ENCODE assay signal across 4 cellular contexts in genomic region chr14:35777550-35777949, GRCh38. TPM values are rescaled to one million over a fixed set of nuclear protein-coding genes. Genes with fewer than 3 reads are reported as not detected.
DNase-seq lines count a peak whose midpoint lies in the region; ATAC-seq, FAIRE-seq and TF ChIP-seq lines count a peak whose summit lies in the region.
"Not testable (repeated sequence)": the region's sequence is repeated elsewhere in the genome, so short reads cannot be mapped to it uniquely, and the experiment has no call there.

No MANE protein-coding gene starts in this region.

- intact Hi-C loops in K562 (cut with micrococcal nuclease); HepG2 (cut with micrococcal nuclease; ENCODE audit: unreplicated experiment): not testable (repeated sequence)

- not testable (repeated sequence) for TF ChIP-seq RAD21 in K562 (CRISPR knock-in tag; conservative IDR thresholded peaks at IDR 0.05 in 1 of 2, IDR thresholded peaks at IDR 0.05 in 1 of 2); HepG2 (CRISPR knock-in tag; IDR thresholded peaks at IDR 0.05)

- not testable (repeated sequence) for FAIRE-seq in K562 (lab: Jason Lieb, UNC); HepG2 (lab: Jason Lieb, UNC)

- DNase-seq in WTC11 (ENCODE audit: low spot score); K562 (ENCODE audit: extremely low read depth in 1 of 4, low spot score in 3 of 4); HepG2 (ENCODE audit: low spot score): not testable (repeated sequence)

- H3K4me3 ChIP-seq in HEK293 (ENCODE audit: low read depth, low read length); K562; HepG2 (replicated peaks in 1 of 3; ENCODE audit: insufficient read depth in 1 of 3, low read depth in 2 of 3, low read length in 3 of 3): not testable (repeated sequence)

- not testable (repeated sequence) for H3K27ac ChIP-seq in HEK293 (ENCODE audit: extremely low read depth, low read depth, low read length); K562 (ENCODE audit: extremely low read depth, low read depth, low read length); HepG2 (ENCODE audit: extremely low read length, insufficient read depth, low read length)

- 55% methylated on average over 5 of the region's 5 CpGs for WGBS in K562 (ENCODE audit: insufficient coverage, low coverage, missing lambda C conversion rate)
- 97% methylated on average over 5 of the region's 5 CpGs for WGBS in HepG2 (ENCODE audit: low lambda C conversion rate)

- CTCF ChIA-PET in HEK293 (lab: Yijun Ruan, JAX); WTC11 (lab: Charles Lee); K562 (lab: Yijun Ruan, JAX; ENCODE audit: low intra/inter-chr PET ratio); HepG2 (lab: Yijun Ruan, JAX; ENCODE audit: low intra/inter-chr PET ratio, low total read pairs): not testable (repeated sequence)

- H3K9me1 ChIP-seq in K562 (ENCODE audit: control insufficient read depth, insufficient read depth, low read length) = not testable (repeated sequence)

- H3K4me2 ChIP-seq in K562 (ENCODE audit: insufficient read depth, low read length); HepG2 (ENCODE audit: low read depth, low read length): not testable (repeated sequence)

- H3K9ac ChIP-seq in K562 (ENCODE audit: insufficient read depth in 1 of 2, low read depth in 2 of 2, low read length in 2 of 2); HepG2 (ENCODE audit: insufficient read depth, low read depth, low read length): not testable (repeated sequence)

- in situ Hi-C loops in K562 (cut with MboI); HepG2 (cut with HindIII; ENCODE audit: extremely low pct_ligation_motif_present, low pct_unique_long_range_greater_than_20kb): not testable (repeated sequence)

- not testable (repeated sequence) for H3K4me1 Mint-ChIP-seq in WTC11

- not testable (repeated sequence) for H3K4me3 Mint-ChIP-seq in WTC11

- TF ChIP-seq CTCF in HEK293 (tag by site-specific recombination; IDR thresholded peaks at IDR 0.05); WTC11 (IDR thresholded peaks at IDR 0.05); K562 (IDR thresholded peaks at IDR 0.05 in 2 of 3, conservative IDR thresholded peaks at IDR 0.05 in 1 of 3; ENCODE audit: insufficient read depth in 2 of 3, low read depth in 1 of 3, low read length in 3 of 3); HepG2 (CRISPR knock-in tag; IDR thresholded peaks at IDR 0.05): not testable (repeated sequence)

- peaks cover 18% of the 10 kb centered on the region for H3K9me3 Mint-ChIP-seq in WTC11

- not testable (repeated sequence) for TF ChIP-seq EP300 in K562 (IDR thresholded peaks at IDR 0.05; ENCODE audit: low read length); HepG2 (IDR thresholded peaks at IDR 0.05; ENCODE audit: low read depth in 2 of 2, low read length in 2 of 2); HepG2 (CRISPR knock-in tag; IDR thresholded peaks at IDR 0.05; ENCODE audit: borderline replicate concordance)

- H3K9me3 ChIP-seq in HEK293 (ENCODE audit: control insufficient read depth, insufficient read depth, low read depth, low read length); K562 (replicated peaks; ENCODE audit: control insufficient read depth, insufficient read depth, low read depth, low read length); HepG2 (ENCODE audit: low read length): not testable (repeated sequence)

- not testable (repeated sequence) for H3K27me3 Mint-ChIP-seq in WTC11 (ENCODE audit: low read depth)

- BruUV-seq in K562 (replicated peaks; lab: Mats Ljungman, UMichigan); HepG2 (replicated peaks; lab: Mats Ljungman, UMichigan): not testable (repeated sequence)

- H3K36me3 Mint-ChIP-seq in WTC11 = not testable (repeated sequence)

- not testable (repeated sequence) for H3K27me3 ChIP-seq in K562 (ENCODE audit: control insufficient read depth in 2 of 2, insufficient read depth in 2 of 2, low read length in 2 of 2); HepG2 (ENCODE audit: control insufficient read depth in 1 of 2, insufficient read depth in 2 of 2, low read length in 2 of 2)

- H3K36me3 ChIP-seq in HEK293 (ENCODE audit: control insufficient read depth in 2 of 2, insufficient read depth in 1 of 2, low read length in 2 of 2); K562 (ENCODE audit: control insufficient read depth, insufficient read depth, low read length): not testable (repeated sequence)
- H3K36me3 ChIP-seq in HepG2 (replicated peaks in 1 of 2; ENCODE audit: control insufficient read depth in 1 of 2, insufficient read depth in 2 of 2, low read length in 2 of 2) = peaks cover 3 to 17% of the 10 kb centered on the region in 2 experiments; a peak in 2 of 5 replicates

- H3K79me2 ChIP-seq in K562 (ENCODE audit: control insufficient read depth, insufficient read depth, low read length) = not testable (repeated sequence)
- peaks cover 66% of the 10 kb centered on the region for H3K79me2 ChIP-seq in HepG2 (ENCODE audit: insufficient read depth, low read length)

- H3K4me1 ChIP-seq in HEK293 (ENCODE audit: control insufficient read depth, insufficient read depth, low read length); K562 (replicated peaks in 1 of 2; ENCODE audit: control insufficient read depth in 2 of 2, insufficient read depth in 2 of 2, low read length in 2 of 2); HepG2 (ENCODE audit: insufficient read depth, low read length): not testable (repeated sequence)

- POLR2A ChIA-PET in HEK293 (lab: Yijun Ruan, JAX); K562 (lab: Yijun Ruan, JAX); HepG2 (lab: Yijun Ruan, JAX): not testable (repeated sequence)
- POLR2A ChIA-PET in WTC11 (lab: Charles Lee) = interaction anchor here (0.6 kb wide), 1 partner anchor 9 kb away, joined by 3 read pairs; no protein-coding TSS in a partner anchor

- H3K27ac Mint-ChIP-seq in WTC11 = not testable (repeated sequence)

- ATAC-seq in WTC11, K562, HepG2: not testable (repeated sequence)

- not testable (repeated sequence) for TF ChIP-seq POLR2A in K562 (conservative IDR thresholded peaks at IDR 0.05); HepG2 (IDR thresholded peaks at IDR 0.05; ENCODE audit: insufficient read depth in 1 of 2, low read depth in 2 of 2, low read length in 2 of 2)

- not testable (repeated sequence) for H2AFZ ChIP-seq in K562 (ENCODE audit: low read depth, low read length); HepG2 (ENCODE audit: low read length)

- H4K20me1 ChIP-seq in K562 (replicated peaks; ENCODE audit: control insufficient read depth, insufficient read depth, low read length) = not testable (repeated sequence)
- H4K20me1 ChIP-seq in HepG2 (ENCODE audit: insufficient read depth, low read length) = peaks cover 23% of the 10 kb centered on the region

RNA-seq across cellular contexts. Expression of gene RALGAPA1, which starts 31.5 kb away (rescaled TPM):
- 28.8 to 31.7 TPM (median 29.3 TPM) in 3 replicates for total RNA-seq in WTC11 (2021)
- total RNA-seq in K562 (2011; cell fraction: chromatin; rRNA removed; ENCODE audit: low replicate concordance) = 9.5 and 55.1 TPM in 2 replicates
- 4.8 and 9.1 TPM in 2 replicates for total RNA-seq in K562 (2011; cell fraction: nucleolus; rRNA removed)
- 13.9 and 16.5 TPM in 2 replicates for total RNA-seq in K562 (2011; cell fraction: nucleoplasm; rRNA removed)
- total RNA-seq in K562 (2014; rRNA removed) = 5.9 and 6.2 TPM in 2 replicates
- 14.6 and 15.5 TPM in 2 replicates for total RNA-seq in K562 (2014; rRNA removed; fragmentation: Illumina TruSeq; extraction: Trizol)
- 13.3 and 16.3 TPM in 2 replicates for total RNA-seq in K562 (2015; rRNA removed; fragmentation: Illumina TruSeq; extraction: Trizol)
- total RNA-seq in K562 (2021) = 14.0 and 14.7 TPM in 2 replicates
- polyA plus RNA-seq in K562 (2011; rRNA removed) = 3.9 and 5.8 TPM in 2 replicates
- 1.4 and 2.2 TPM in 2 replicates for polyA plus RNA-seq in K562 (2011; cell fraction: cytosol; rRNA removed)
- polyA plus RNA-seq in K562 (2011; cell fraction: nucleus; rRNA removed) = 5.0 and 5.3 TPM in 2 replicates
- polyA plus RNA-seq in K562 (2012) = 4.7 and 6.4 TPM in 2 replicates
- 7.1 and 9.2 TPM in 2 replicates for polyA plus RNA-seq in K562 (2014; fragmentation: Illumina TruSeq; extraction: Trizol)
- polyA plus RNA-seq in K562 (2014; fragmentation: Nextera tagmentation; extraction: Ambion mirVana) = 1 to 10 TPM; 2.5 to 3.4 TPM
- polyA plus RNA-seq in K562 (2014; rRNA removed) = 4.7 and 6.2 TPM in 2 replicates
- 18.6 and 21.9 TPM in 2 replicates for polyA minus RNA-seq in K562 (2011; rRNA and poly(A)+ RNA removed)
- 7.7 and 10.6 TPM in 2 replicates for polyA minus RNA-seq in K562 (2011; cell fraction: cytosol; rRNA and poly(A)+ RNA removed)
- polyA minus RNA-seq in K562 (2011; cell fraction: nucleus; rRNA and poly(A)+ RNA removed) = 19.5 and 21.1 TPM in 2 replicates
- total RNA-seq in HepG2 (2016; rRNA removed; fragmentation: Illumina TruSeq; extraction: Trizol) = 89.2 and 103 TPM in 2 replicates
- total RNA-seq in HepG2 (2016; cell fraction: cytosol; rRNA removed; fragmentation: Illumina TruSeq; extraction: Trizol; ENCODE audit: low read depth) = 67.7 and 82.5 TPM in 2 replicates
- total RNA-seq in HepG2 (2016; cell fraction: insoluble cytoplasmic fraction; rRNA removed; fragmentation: Illumina TruSeq; extraction: Trizol) = 88.4 and 98.4 TPM in 2 replicates
- 66.2 and 85.5 TPM in 2 replicates for total RNA-seq in HepG2 (2016; cell fraction: membrane; rRNA removed; fragmentation: Illumina TruSeq; extraction: Trizol)
- 215 and 231 TPM in 2 replicates for total RNA-seq in HepG2 (2016; cell fraction: nucleus; rRNA removed; fragmentation: Illumina TruSeq; extraction: Trizol)
- 58.2 and 65.0 TPM in 2 replicates for polyA plus RNA-seq in HepG2 (2011; rRNA removed)
- polyA plus RNA-seq in HepG2 (2011; cell fraction: cytosol; rRNA removed) = 20.3 and 33.5 TPM in 2 replicates
- polyA plus RNA-seq in HepG2 (2011; cell fraction: nucleus; rRNA removed) = 72.7 and 78.9 TPM in 2 replicates
- 49.6 and 52.4 TPM in 2 replicates for polyA plus RNA-seq in HepG2 (2012)
- 4.1 TPM in 2 replicates for polyA plus RNA-seq in HepG2 (2016; cell fraction: cytosol; fragmentation: Illumina TruSeq; extraction: Trizol; ENCODE audit: low read depth)
- polyA plus RNA-seq in HepG2 (2016; cell fraction: insoluble cytoplasmic fraction; fragmentation: Illumina TruSeq; extraction: Trizol; ENCODE audit: low read depth) = 61.0 and 61.5 TPM in 2 replicates
- 8.3 and 9.4 TPM in 2 replicates for polyA plus RNA-seq in HepG2 (2016; cell fraction: membrane; fragmentation: Illumina TruSeq; extraction: Trizol; ENCODE audit: low read depth)
- polyA plus RNA-seq in HepG2 (2016; cell fraction: nucleus; fragmentation: Illumina TruSeq; extraction: Trizol; ENCODE audit: insufficient read depth, low read depth) = 95.7 and 106 TPM in 2 replicates
- 28.8 and 235 TPM in 2 replicates for polyA minus RNA-seq in HepG2 (2011; rRNA and poly(A)+ RNA removed; ENCODE audit: low replicate concordance)
- polyA minus RNA-seq in HepG2 (2011; cell fraction: cytosol; rRNA and poly(A)+ RNA removed) = 103 and 117 TPM in 2 replicates
- 733 and 766 TPM in 2 replicates for polyA minus RNA-seq in HepG2 (2011; cell fraction: nucleus; rRNA and poly(A)+ RNA removed)

RNA-seq across cellular contexts. Expression of gene BRMS1L, which starts 48.6 kb away (rescaled TPM):
- total RNA-seq in WTC11 (2021) (10.7 to 12.9 TPM (median 12.1 TPM) in 3 replicates), K562 (2014; rRNA removed) (1.2 and 1.3 TPM in 2 replicates), K562 (2014; rRNA removed; fragmentation: Illumina TruSeq; extraction: Trizol) (3.6 and 4.5 TPM in 2 replicates), K562 (2015; rRNA removed; fragmentation: Illumina TruSeq; extraction: Trizol) (4.1 and 4.2 TPM in 2 replicates), K562 (2021) (2.6 and 4.7 TPM in 2 replicates), HepG2 (2016; rRNA removed; fragmentation: Illumina TruSeq; extraction: Trizol) (23.8 and 35.5 TPM in 2 replicates)
- total RNA-seq in K562 (2011; cell fraction: chromatin; rRNA removed; ENCODE audit: low replicate concordance) = 2.5 and 12.8 TPM in 2 replicates
- 0.50 and 1.1 TPM in 2 replicates for total RNA-seq in K562 (2011; cell fraction: nucleolus; rRNA removed)
- total RNA-seq in K562 (2011; cell fraction: nucleoplasm; rRNA removed) = 2.1 and 5.7 TPM in 2 replicates
- polyA plus RNA-seq in K562 (2011; rRNA removed) (3.2 and 4.7 TPM in 2 replicates), K562 (2014; fragmentation: Illumina TruSeq; extraction: Trizol) (3.3 and 3.5 TPM in 2 replicates), K562 (2014; fragmentation: Nextera tagmentation; extraction: Ambion mirVana) (1 to 10 TPM; 1.4 to 2.0 TPM), K562 (2014; rRNA removed) (3.5 and 4.0 TPM in 2 replicates), HepG2 (2011; rRNA removed) (16.6 and 21.1 TPM in 2 replicates)
- 0.30 and 0.80 TPM in 2 replicates for polyA plus RNA-seq in K562 (2011; cell fraction: cytosol; rRNA removed)
- 1.7 and 3.3 TPM in 2 replicates for polyA plus RNA-seq in K562 (2011; cell fraction: nucleus; rRNA removed)
- polyA plus RNA-seq in K562 (2012) = 2.0 and 3.7 TPM in 2 replicates
- 3.0 and 3.6 TPM in 2 replicates for polyA minus RNA-seq in K562 (2011; rRNA and poly(A)+ RNA removed)
- 1.7 and 4.0 TPM in 2 replicates for polyA minus RNA-seq in K562 (2011; cell fraction: cytosol; rRNA and poly(A)+ RNA removed)
- polyA minus RNA-seq in K562 (2011; cell fraction: nucleus; rRNA and poly(A)+ RNA removed) = 2.6 and 4.1 TPM in 2 replicates
- 3.3 and 3.7 TPM in 2 replicates for total RNA-seq in HepG2 (2016; cell fraction: cytosol; rRNA removed; fragmentation: Illumina TruSeq; extraction: Trizol; ENCODE audit: low read depth)
- 27.6 and 34.0 TPM in 2 replicates for total RNA-seq in HepG2 (2016; cell fraction: insoluble cytoplasmic fraction; rRNA removed; fragmentation: Illumina TruSeq; extraction: Trizol)
- 13.4 and 14.6 TPM in 2 replicates for total RNA-seq in HepG2 (2016; cell fraction: membrane; rRNA removed; fragmentation: Illumina TruSeq; extraction: Trizol)
- 35.9 and 40.7 TPM in 2 replicates for total RNA-seq in HepG2 (2016; cell fraction: nucleus; rRNA removed; fragmentation: Illumina TruSeq; extraction: Trizol)
- polyA plus RNA-seq in HepG2 (2011; cell fraction: cytosol; rRNA removed) = 5.9 and 10.4 TPM in 2 replicates
- polyA plus RNA-seq in HepG2 (2011; cell fraction: nucleus; rRNA removed) = 10.1 and 15.3 TPM in 2 replicates
- 20.9 and 22.7 TPM in 2 replicates for polyA plus RNA-seq in HepG2 (2012)
- 3.5 and 3.7 TPM in 2 replicates for polyA plus RNA-seq in HepG2 (2016; cell fraction: cytosol; fragmentation: Illumina TruSeq; extraction: Trizol; ENCODE audit: low read depth)
- 52.9 and 57.5 TPM in 2 replicates for polyA plus RNA-seq in HepG2 (2016; cell fraction: insoluble cytoplasmic fraction; fragmentation: Illumina TruSeq; extraction: Trizol; ENCODE audit: low read depth)
- 11.6 and 12.9 TPM in 2 replicates for polyA plus RNA-seq in HepG2 (2016; cell fraction: membrane; fragmentation: Illumina TruSeq; extraction: Trizol; ENCODE audit: low read depth)
- 54.9 and 62.3 TPM in 2 replicates for polyA plus RNA-seq in HepG2 (2016; cell fraction: nucleus; fragmentation: Illumina TruSeq; extraction: Trizol; ENCODE audit: insufficient read depth, low read depth)
- 1.5 and 1.8 TPM in 2 replicates for polyA minus RNA-seq in HepG2 (2011; rRNA and poly(A)+ RNA removed; ENCODE audit: low replicate concordance)
- 10.1 and 11.6 TPM in 2 replicates for polyA minus RNA-seq in HepG2 (2011; cell fraction: cytosol; rRNA and poly(A)+ RNA removed)
- 52.1 and 73.6 TPM in 2 replicates for polyA minus RNA-seq in HepG2 (2011; cell fraction: nucleus; rRNA and poly(A)+ RNA removed)
